Comparison of ENCODE assay signal across 1 cellular context in genomic region chr17:16287563-16288027, GRCh38.
TF ChIP-seq lines count a peak whose summit lies in the region.

No MANE protein-coding gene starts in this region.

TF ChIP-seq in SK-N-SH, 30 proteins besides CTCF, POLR2A, EP300 and RAD21 (continued from another document):
- TF ChIP-seq, protein P1, sequence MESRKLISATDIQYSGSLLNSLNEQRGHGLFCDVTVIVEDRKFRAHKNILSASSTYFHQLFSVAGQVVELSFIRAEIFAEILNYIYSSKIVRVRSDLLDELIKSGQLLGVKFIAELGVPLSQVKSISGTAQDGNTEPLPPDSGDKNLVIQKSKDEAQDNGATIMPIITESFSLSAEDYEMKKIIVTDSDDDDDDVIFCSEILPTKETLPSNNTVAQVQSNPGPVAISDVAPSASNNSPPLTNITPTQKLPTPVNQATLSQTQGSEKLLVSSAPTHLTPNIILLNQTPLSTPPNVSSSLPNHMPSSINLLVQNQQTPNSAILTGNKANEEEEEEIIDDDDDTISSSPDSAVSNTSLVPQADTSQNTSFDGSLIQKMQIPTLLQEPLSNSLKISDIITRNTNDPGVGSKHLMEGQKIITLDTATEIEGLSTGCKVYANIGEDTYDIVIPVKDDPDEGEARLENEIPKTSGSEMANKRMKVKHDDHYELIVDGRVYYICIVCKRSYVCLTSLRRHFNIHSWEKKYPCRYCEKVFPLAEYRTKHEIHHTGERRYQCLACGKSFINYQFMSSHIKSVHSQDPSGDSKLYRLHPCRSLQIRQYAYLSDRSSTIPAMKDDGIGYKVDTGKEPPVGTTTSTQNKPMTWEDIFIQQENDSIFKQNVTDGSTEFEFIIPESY (IDR thresholded peaks at IDR 0.05; ENCODE audit: borderline replicate concordance, low read depth) = no peak
- TF ChIP-seq RXRA (IDR thresholded peaks at IDR 0.05; ENCODE audit: borderline replicate concordance, low read depth) (peak; percentile 81; the same call in 1 of the 2 replicates), MEF2A (IDR thresholded peaks at IDR 0.05; ENCODE audit: borderline replicate concordance, low read depth) (peak; percentile 45; the same call in 1 of the 2 replicates), CHD2 (IDR thresholded peaks at IDR 0.05; ENCODE audit: low read length, partially characterized antibody) (no peak), POLR2AphosphoS5 (IDR thresholded peaks at IDR 0.05; ENCODE audit: low read depth, low read length) (peak; percentile 54; the same call in 1 of the 2 replicates), TAF1 (IDR thresholded peaks at IDR 0.05; ENCODE audit: borderline replicate concordance, low read depth, low read length) (no peak), JUND (IDR thresholded peaks at IDR 0.05) (peak; percentile 53; the same call in 1 of the 2 replicates), TCF12 (IDR thresholded peaks at IDR 0.05) (peak; percentile 70), YY1 (IDR thresholded peaks at IDR 0.05; ENCODE audit: low read depth) (no peak), TEAD4 (IDR thresholded peaks at IDR 0.05; ENCODE audit: borderline replicate concordance, insufficient read depth) (peak; percentile 39; the same call in 1 of the 2 replicates), FOSL2 (IDR thresholded peaks at IDR 0.05; ENCODE audit: borderline replicate concordance, low read depth) (peak; percentile 15; the same call in 1 of the 2 replicates)
- TF ChIP-seq, protein P2, sequence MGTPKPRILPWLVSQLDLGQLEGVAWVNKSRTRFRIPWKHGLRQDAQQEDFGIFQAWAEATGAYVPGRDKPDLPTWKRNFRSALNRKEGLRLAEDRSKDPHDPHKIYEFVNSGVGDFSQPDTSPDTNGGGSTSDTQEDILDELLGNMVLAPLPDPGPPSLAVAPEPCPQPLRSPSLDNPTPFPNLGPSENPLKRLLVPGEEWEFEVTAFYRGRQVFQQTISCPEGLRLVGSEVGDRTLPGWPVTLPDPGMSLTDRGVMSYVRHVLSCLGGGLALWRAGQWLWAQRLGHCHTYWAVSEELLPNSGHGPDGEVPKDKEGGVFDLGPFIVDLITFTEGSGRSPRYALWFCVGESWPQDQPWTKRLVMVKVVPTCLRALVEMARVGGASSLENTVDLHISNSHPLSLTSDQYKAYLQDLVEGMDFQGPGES (IDR thresholded peaks at IDR 0.05; ENCODE audit: low read depth, low read length) = no peak
